ENCODE assay signal across 13 cellular contexts in genomic region chr2:75667884-75668283, GRCh38.
"Had no signal": no experiment of that assay in that cellular context is flagged by ENCODE, and none has a peak within 500 bp of the region (broad histone marks: within the 10 kb centered on the region; RNA-seq: fewer than 3 reads in every experiment).

No MANE protein-coding gene starts in this region.

- H3K9me3 Mint-ChIP-seq: activated CD8-positive, alpha-beta T cell treated with anti-CD3 and anti-CD28 coated beads for 36 hours; activated naive CD8-positive, alpha-beta T cell treated with anti-CD3 and anti-CD28 coated beads, Interleukin-2, amount 50 U/mL, for 24 hours; naive B cell; stimulated activated memory B cell treated with anti-CD40 and anti-IgM and Interleukin-4, amounts not matched to agents 10 μg/mL and 1 μg/mL and 100 μg/mL, for 72 hours had no signal

- H3K4me1 ChIP-seq: upper lobe of left lung had no signal

- H3K9me3 ChIP-seq: upper lobe of left lung had no signal

- H3K4me3 Mint-ChIP-seq: activated CD8-positive, alpha-beta T cell treated with anti-CD3 and anti-CD28 coated beads for 36 hours; activated naive CD8-positive, alpha-beta T cell treated with anti-CD3 and anti-CD28 coated beads, Interleukin-2, amount 50 U/mL, for 24 hours; naive B cell; stimulated activated memory B cell treated with anti-CD40 and anti-IgM and Interleukin-4, amounts not matched to agents 10 μg/mL and 1 μg/mL and 100 μg/mL, for 72 hours had no signal

- H3K27me3 ChIP-seq: upper lobe of left lung had no signal

- H3K4me3 ChIP-seq: upper lobe of left lung had no signal

- H3K4me1 Mint-ChIP-seq: activated naive CD8-positive, alpha-beta T cell treated with anti-CD3 and anti-CD28 coated beads, Interleukin-2, amount 50 U/mL, for 24 hours; naive B cell; stimulated activated memory B cell treated with anti-CD40 and anti-IgM and Interleukin-4, amounts not matched to agents 10 μg/mL and 1 μg/mL and 100 μg/mL, for 72 hours had no signal

- ATAC-seq: activated CD8-positive, alpha-beta T cell treated with anti-CD3 and anti-CD28 coated beads for 36 hours; activated naive CD8-positive, alpha-beta T cell treated with anti-CD3 and anti-CD28 coated beads, Interleukin-2, amount 50 U/mL, for 24 hours; right cardiac atrium; stimulated activated memory B cell treated with anti-CD40 and anti-IgM and Interleukin-4, amounts not matched to agents 10 μg/mL and 1 μg/mL and 100 μg/mL, for 72 hours had no signal

- H3K27me3 Mint-ChIP-seq: activated CD8-positive, alpha-beta T cell treated with anti-CD3 and anti-CD28 coated beads for 36 hours; activated naive CD8-positive, alpha-beta T cell treated with anti-CD3 and anti-CD28 coated beads, Interleukin-2, amount 50 U/mL, for 24 hours; naive B cell; stimulated activated memory B cell treated with anti-CD40 and anti-IgM and Interleukin-4, amounts not matched to agents 10 μg/mL and 1 μg/mL and 100 μg/mL, for 72 hours had no signal

- H3K27ac Mint-ChIP-seq: activated CD8-positive, alpha-beta T cell treated with anti-CD3 and anti-CD28 coated beads for 36 hours; activated naive CD8-positive, alpha-beta T cell treated with anti-CD3 and anti-CD28 coated beads, Interleukin-2, amount 50 U/mL, for 24 hours; naive B cell; stimulated activated memory B cell treated with anti-CD40 and anti-IgM and Interleukin-4, amounts not matched to agents 10 μg/mL and 1 μg/mL and 100 μg/mL, for 72 hours had no signal

- DNase-seq: activated CD4-positive, alpha-beta T cell treated with anti-CD3 and anti-CD28 coated beads for 4 hours; activated CD8-positive, alpha-beta memory T cell treated with anti-CD3 and anti-CD28 coated beads, Interleukin-2, amount 50 U/mL, for 48 hours; activated CD8-positive, alpha-beta T cell treated with anti-CD3 and anti-CD28 coated beads for 36 hours; activated naive CD8-positive, alpha-beta T cell treated with anti-CD3 and anti-CD28 coated beads, Interleukin-2, amount 50 U/mL, for 24 hours; cerebellar nuclear complex; dermis blood vessel endothelial cell; erythroblast; naive B cell; posterior cingulate gyrus; right cardiac atrium; small intestine; upper lobe of left lung had no signal
